Comparison of ENCODE assay signal across 8 cellular contexts in the genomic region with DNA sequence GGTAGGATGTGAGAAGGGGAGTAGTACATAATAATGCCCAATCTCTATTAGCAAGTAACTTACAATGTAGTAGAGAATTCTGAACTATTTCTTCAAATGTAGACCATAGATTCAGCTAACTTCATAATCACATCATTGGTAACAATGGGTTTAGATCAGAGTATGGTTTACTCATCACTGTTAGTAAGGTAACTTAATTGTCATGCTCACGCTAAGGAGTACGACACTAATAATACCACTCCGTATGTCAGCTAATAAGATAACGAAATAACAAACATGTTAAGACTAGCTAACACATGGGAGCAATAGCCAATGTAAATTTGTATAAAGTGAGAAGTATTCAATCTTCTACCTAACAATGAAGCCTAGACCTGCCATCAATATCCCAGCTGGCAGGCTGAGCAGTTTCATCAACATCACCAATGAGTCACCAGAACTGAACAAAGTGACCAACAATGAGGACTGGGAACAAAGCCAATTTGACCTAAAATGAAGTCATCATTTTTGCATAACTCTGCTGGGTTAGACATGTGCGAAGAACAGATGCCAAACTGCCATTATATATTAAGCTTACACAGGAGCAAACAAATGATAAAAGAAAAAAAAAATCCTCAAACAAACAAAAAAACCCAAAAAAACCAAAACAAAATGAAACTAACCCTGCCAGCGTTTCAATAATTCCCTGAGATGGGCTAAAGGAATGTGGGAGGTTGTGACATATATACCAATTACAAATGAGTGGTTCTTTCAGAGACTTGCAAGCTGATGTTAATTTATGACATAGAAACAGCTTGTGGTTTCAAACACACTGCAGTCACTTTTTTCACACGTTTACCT. TPM values are rescaled to one million over a fixed set of nuclear protein-coding genes. Genes with fewer than 3 reads are reported as not detected.
A peak's percentile ranks its signal among the peaks of the same experiment; 100 is the strongest.
DNase-seq lines count a peak whose midpoint lies in the region; ATAC-seq and TF ChIP-seq lines count a peak whose summit lies in the region.

No MANE protein-coding gene starts in this region.

- H3K4me2 ChIP-seq in PC-9: no peak overlapping the region

- H3K9me3 ChIP-seq in PC-9 (ENCODE audit: insufficient read depth, low read depth) (no peaks in the 10 kb centered on the region), muscle layer of duodenum (ENCODE audit: control insufficient read depth in 1 of 2, low read length in 2 of 2) (no peaks in the 10 kb centered on the region)

- intact Hi-C loops in PC-9 (cut with micrococcal nuclease; ENCODE audit: unreplicated experiment) (loop anchor here (1.0 to 10.0 kb wide), 3 partner anchors 215 to 342 kb away; no protein-coding TSS in a partner anchor), dorsolateral prefrontal cortex (cut with DNase I) (no loop called here)

- no peaks in the 10 kb centered on the region for H3K79me2 ChIP-seq in PC-9 (ENCODE audit: low read depth)

- H3K27ac ChIP-seq in PC-9 (no peak overlapping the region), dorsolateral prefrontal cortex (peak overlapping the region in 57 of 59 donors; percentile 12 to 91 (median 67)), muscle layer of duodenum (ENCODE audit: low read length) (peak overlapping the region; percentile 49)

- ATAC-seq in GM21423 (IDR thresholded peaks at IDR 0.05; ENCODE audit: unreplicated experiment): peak; percentile 82

- BruUV-seq in PC-9 (replicated peaks; lab: Mats Ljungman, UMichigan): no TSS peak

- TF ChIP-seq CTCF in PC-9 (conservative IDR thresholded peaks at IDR 0.05): no peak
- peak in 3 of 56 donors; percentile 11 to 13 (median 13) for TF ChIP-seq CTCF in dorsolateral prefrontal cortex (IDR thresholded peaks at IDR 0.05 in 54 of 56, conservative IDR thresholded peaks at IDR 0.05 in 2 of 56; ENCODE audit: low read depth in 1 of 56, partially characterized antibody in 56 of 56)
- TF ChIP-seq CTCF in GM13976 (IDR thresholded peaks at IDR 0.05; ENCODE audit: borderline replicate concordance, control extremely low read depth, extremely low read depth, insufficient read depth, missing control alignments): no peak

- DNase-seq in DMS79 treated with DMSO at 0.1 percent for 48 hours (lab: John Stamatoyannopoulos, UW): peak; percentile 21
- DNase-seq in HPDE6-E6E7 (ENCODE audit: extremely low spot score): peak; percentile 38
- peak; percentile 63 to 91 for DNase-seq in PC-9
- DNase-seq in dorsolateral prefrontal cortex: peak in 5 of 10 donors; percentile 30 to 71 (median 57)
- DNase-seq in GM13976 (ENCODE audit: low spot score): no peak
- no peak for DNase-seq in stimulated activated CD8-positive, alpha-beta memory T cell treated with anti-CD3 and anti-CD28 coated beads, Interleukin-4, amount 100 ng/mL, for 48 hours

- H3K27me3 ChIP-seq in PC-9 (ENCODE audit: insufficient read depth, low read depth) (no peaks in the 10 kb centered on the region), dorsolateral prefrontal cortex (no peaks in the 10 kb centered on the region), muscle layer of duodenum (ENCODE audit: low read depth, low read length) (no peaks in the 10 kb centered on the region)

- H2AFZ ChIP-seq in PC-9: no peak overlapping the region

- CTCF ChIA-PET in PC-9 (lab: Charles Lee): interaction anchor here (0.7 to 0.9 kb wide), 2 partner anchors 23 to 322 kb away, joined by 3 read pairs; no protein-coding TSS in a partner anchor

- peaks cover 13% of the 10 kb centered on the region for H3F3A ChIP-seq in PC-9 (ENCODE audit: insufficient read depth, low read depth)

- H3K36me3 ChIP-seq in PC-9 (ENCODE audit: low read depth): peaks cover 10% of the 10 kb centered on the region
- H3K36me3 ChIP-seq in muscle layer of duodenum (ENCODE audit: control insufficient read depth in 1 of 2, insufficient read depth in 2 of 2, low read length in 2 of 2): peaks cover 22 to 29% of the 10 kb centered on the region in 2 donors

- no peaks in the 10 kb centered on the region for H4K20me1 ChIP-seq in PC-9 (ENCODE audit: insufficient read depth)

- no peak overlapping the region for H3K4me3 ChIP-seq in PC-9
- peak overlapping the region in 7 of 59 donors; percentile 12 to 25 (median 16) for H3K4me3 ChIP-seq in dorsolateral prefrontal cortex
- no peak overlapping the region for H3K4me3 ChIP-seq in muscle layer of duodenum (ENCODE audit: low read depth in 1 of 2, low read length in 2 of 2)

- no peaks in the 10 kb centered on the region for H3K9me2 ChIP-seq in PC-9 (ENCODE audit: insufficient read depth)

- H3K4me1 ChIP-seq in PC-9 (replicated peaks; ENCODE audit: insufficient read depth) (peaks cover 18% of the 10 kb centered on the region), muscle layer of duodenum (ENCODE audit: control insufficient read depth in 1 of 2, insufficient read depth in 2 of 2, low read length in 2 of 2) (peaks cover 4 to 16% of the 10 kb centered on the region in 2 donors)

- in situ Hi-C loops in GM13976 (cut with MboI; ENCODE audit: low sequenced_read_pairs, unreplicated experiment): no loop called here

- POLR2A ChIA-PET in PC-9 (lab: Charles Lee; ENCODE audit: unreplicated experiment): interaction anchor here (0.7 kb wide), 1 partner anchor 304 kb away, joined by 4 read pairs; no protein-coding TSS in a partner anchor

RNA-seq across cellular contexts. Expression of a gene that starts 56.6 kb away (rescaled TPM):
- not detected in 2 replicates for total RNA-seq in PC-9 (2021)
- 1 to 10 TPM in 90 of 120 experiments, under 1 TPM in 30; 0.22 to 4.1 (median 1.5) TPM for total RNA-seq in dorsolateral prefrontal cortex

Comparison
In these comparisons a context has a peak if more than half of its experiments do, and no peak if none do; other contexts are left out.
1. DNase-seq: peak in DMS79 treated with DMSO at 0.1 percent for 48 hours (single experiment), HPDE6-E6E7 (single experiment) and PC-9 (2 of 2); none in GM13976 (single experiment) and stimulated activated CD8-positive, alpha-beta memory T cell treated with anti-CD3 and anti-CD28 coated beads, Interleukin-4, amount 100 ng/mL, for 48 hours (single experiment).